ENCODE assay signal across 8 cellular contexts in the genomic region with DNA sequence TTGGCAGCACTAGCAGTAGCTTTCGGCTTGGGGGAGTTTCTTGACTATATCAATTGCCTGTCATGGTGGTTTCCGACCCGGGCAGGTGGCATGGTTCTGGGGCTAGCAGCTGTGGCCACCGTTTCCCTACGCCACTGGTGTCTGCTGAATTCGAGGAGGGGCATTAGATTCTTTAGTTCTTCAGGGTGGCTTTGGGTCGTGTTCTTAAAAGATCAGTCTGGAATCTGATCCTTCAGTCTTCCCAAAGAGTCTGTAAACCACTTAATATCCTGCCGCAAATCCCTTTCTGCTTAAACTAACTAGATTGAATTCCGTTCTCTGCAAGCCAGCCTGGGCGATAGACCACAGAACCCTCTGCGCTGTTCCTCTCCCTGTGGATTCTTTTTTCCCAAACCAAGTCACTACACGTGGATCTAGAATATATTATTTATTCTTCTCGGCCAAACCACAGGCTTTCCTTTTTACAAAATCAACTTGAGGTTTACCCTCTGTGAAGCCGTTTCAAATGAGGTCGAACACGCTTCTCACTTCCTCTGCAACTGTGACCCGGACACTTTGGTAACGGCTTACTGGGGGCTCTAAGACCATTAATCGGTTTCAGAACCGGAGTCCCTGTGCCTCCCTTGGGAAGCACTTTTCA. TPM values are rescaled to one million over a fixed set of nuclear protein-coding genes. Genes with fewer than 3 reads are reported as not detected.
DNase-seq lines count a peak whose midpoint lies in the region; ATAC-seq lines count a peak whose summit lies in the region.

No MANE protein-coding gene starts in this region.

- peaks cover 3 to 4% of the 10 kb centered on the region in 2 donors for H3K9me3 Mint-ChIP-seq in stimulated activated naive B cell treated with anti-CD40 and anti-IgM and Interleukin-4, amounts not matched to agents 10 μg/mL and 1 μg/mL and 100 μg/mL, for 72 hours

- H3K27ac ChIP-seq in SJSA1 = peak overlapping the region; percentile 67

- H3K36me3 Mint-ChIP-seq in stimulated activated naive B cell treated with anti-CD40 and anti-IgM and Interleukin-4, amounts not matched to agents 10 μg/mL and 1 μg/mL and 100 μg/mL, for 72 hours = no peaks in the 10 kb centered on the region

- H3K27me3 Mint-ChIP-seq in stimulated activated naive B cell treated with anti-CD40 and anti-IgM and Interleukin-4, amounts not matched to agents 10 μg/mL and 1 μg/mL and 100 μg/mL, for 72 hours = peaks cover 43 to 53% of the 10 kb centered on the region in 2 donors

- peaks cover 6 to 14% of the 10 kb centered on the region in 2 donors for H3K4me1 Mint-ChIP-seq in stimulated activated naive B cell treated with anti-CD40 and anti-IgM and Interleukin-4, amounts not matched to agents 10 μg/mL and 1 μg/mL and 100 μg/mL, for 72 hours

- peak overlapping the region; percentile 83 to 87 for H3K4me3 Mint-ChIP-seq in stimulated activated naive B cell treated with anti-CD40 and anti-IgM and Interleukin-4, amounts not matched to agents 10 μg/mL and 1 μg/mL and 100 μg/mL, for 72 hours

- DNase-seq in NOMO-1 (lab: John Stamatoyannopoulos, UW; ENCODE audit: unreplicated experiment in 2 of 2) = peak; percentile 45 to 60
- no peak for DNase-seq in NOMO-1 treated with dmso at 0.1 percent for 144 hours (lab: John Stamatoyannopoulos, UW; ENCODE audit: unreplicated experiment)
- DNase-seq in SJSA1 (ENCODE audit: low read depth in 1 of 2, low spot score in 2 of 2) = no peak
- DNase-seq in Right ventricle myocardium superior = no peak
- DNase-seq in stimulated activated naive B cell treated with anti-CD40 and anti-IgM and Interleukin-4, amounts not matched to agents 10 μg/mL and 1 μg/mL and 100 μg/mL, for 72 hours = peak; percentile 18
- DNase-seq in NCI-H526 (lab: John Stamatoyannopoulos, UW) = no peak

- H3K27ac Mint-ChIP-seq in stimulated activated naive B cell treated with anti-CD40 and anti-IgM and Interleukin-4, amounts not matched to agents 10 μg/mL and 1 μg/mL and 100 μg/mL, for 72 hours = peak overlapping the region; percentile 89

- H3K4me1 ChIP-seq in SJSA1 (replicated peaks) = peaks cover 24% of the 10 kb centered on the region

- intact Hi-C loops in Right ventricle myocardium superior (cut with DNase I) = no loop called here

- no peaks in the 10 kb centered on the region for H3K27me3 ChIP-seq in SJSA1 (replicated peaks)

- H3K4me3 ChIP-seq in SJSA1 = peak overlapping the region; percentile 53

- no peaks in the 10 kb centered on the region for H3K9me3 ChIP-seq in SJSA1 (replicated peaks)

- H3K36me3 ChIP-seq in SJSA1 = no peaks in the 10 kb centered on the region

- ATAC-seq in Right ventricle myocardium superior (ENCODE audit: poor library complexity) = peak; percentile 21
- peak; percentile 81 to 85 for ATAC-seq in stimulated activated naive B cell treated with anti-CD40 and anti-IgM and Interleukin-4, amounts not matched to agents 10 μg/mL and 1 μg/mL and 100 μg/mL, for 72 hours (replicated peaks)
- no peak for ATAC-seq in HG02885 (IDR thresholded peaks at IDR 0.05; ENCODE audit: poor library complexity, unreplicated experiment)
- ATAC-seq in HG03196 (IDR thresholded peaks at IDR 0.05; ENCODE audit: unreplicated experiment) = no peak

RNA-seq across cellular contexts. Expression of a gene that starts 55.4 kb away (rescaled TPM):
- 16.0 and 21.0 TPM in 2 replicates for total RNA-seq in SJSA1 (2014; rRNA removed; shearing (Covaris generic))
- total RNA-seq in Right ventricle myocardium superior = 3.5 TPM

Comparison
In these comparisons a context has a peak if more than half of its experiments do, and no peak if none do; other contexts are left out.
1. DNase-seq: peak in NOMO-1 (2 of 2) and stimulated activated naive B cell treated with anti-CD40 and anti-IgM and Interleukin-4, amounts not matched to agents 10 μg/mL and 1 μg/mL and 100 μg/mL, for 72 hours (single experiment); none in NOMO-1 treated with dmso at 0.1 percent for 144 hours (single experiment), SJSA1 (0 of 2), Right ventricle myocardium superior (single experiment) and NCI-H526 (0 of 2).
2. ATAC-seq: peak in Right ventricle myocardium superior (single experiment) and stimulated activated naive B cell treated with anti-CD40 and anti-IgM and Interleukin-4, amounts not matched to agents 10 μg/mL and 1 μg/mL and 100 μg/mL, for 72 hours (2 of 2); none in HG02885 (single experiment) and HG03196 (single experiment).